ENCODE assay signal across 8 cellular contexts in genomic region chr15:52652286-52652685, GRCh38. TPM values are rescaled to one million over a fixed set of nuclear protein-coding genes. Genes with fewer than 3 reads are reported as not detected.
DNase-seq lines count a peak whose midpoint lies in the region; ATAC-seq, FAIRE-seq and TF ChIP-seq lines count a peak whose summit lies in the region.

No MANE protein-coding gene starts in this region.

- H3K4me1 Mint-ChIP-seq in type B pancreatic cell (ENCODE audit: unreplicated experiment) = peaks cover 24% of the 10 kb centered on the region

- no peak overlapping the region for H4K8ac ChIP-seq in mesenchymal stem cell (ENCODE audit: low read length)

- DNase-seq in heart left ventricle (no peak), Right ventricle myocardium superior (no peak), mesenchymal stem cell (peak; percentile 12), type B pancreatic cell (ENCODE audit: extremely low spot score, unreplicated experiment) (no peak), frontal cortex (ENCODE audit: low spot score in 2 of 2) (no peak)
- DNase-seq in effector CD4-positive, alpha-beta T cell = no peak

- no peaks in the 10 kb centered on the region for H3K27me3 Mint-ChIP-seq in type B pancreatic cell

- no peak overlapping the region for H2BK120ac ChIP-seq in mesenchymal stem cell (ENCODE audit: low read depth, low read length)

- H2BK15ac ChIP-seq in mesenchymal stem cell (ENCODE audit: low read depth, poor library complexity, severe bottlenecking) = no peak overlapping the region

- peak overlapping the region; percentile 71 for H3K4me3 Mint-ChIP-seq in type B pancreatic cell

- ATAC-seq in heart left ventricle = no peak
- no peak for ATAC-seq in Right ventricle myocardium superior (ENCODE audit: poor library complexity)
- no peak for ATAC-seq in HG02981 (IDR thresholded peaks at IDR 0.05; ENCODE audit: unreplicated experiment)

- TF ChIP-seq CTCF in heart left ventricle (IDR thresholded peaks at IDR 0.05) (no peak), type B pancreatic cell (conservative IDR thresholded peaks at IDR 0.05) (no peak)

- peak overlapping the region; percentile 52 for H3K27ac Mint-ChIP-seq in type B pancreatic cell

- no peaks in the 10 kb centered on the region for H3K9me3 Mint-ChIP-seq in type B pancreatic cell

- no peak overlapping the region for H3K4me2 ChIP-seq in mesenchymal stem cell (ENCODE audit: low read length, poor library complexity, severe bottlenecking)

- H3K23ac ChIP-seq in mesenchymal stem cell (ENCODE audit: low read length in 2 of 2) = no peak overlapping the region

- H3K79me1 ChIP-seq in mesenchymal stem cell (replicated peaks; ENCODE audit: low read length, poor library complexity, severe bottlenecking) = peaks cover 1% of the 10 kb centered on the region

- H3K4me3 ChIP-seq in heart left ventricle = peak overlapping the region in 5 of 12 donors; percentile 21 to 46 (median 35)
- peak overlapping the region in 1 of 2 experiments; percentile 63 for H3K4me3 ChIP-seq in mesenchymal stem cell (ENCODE audit: insufficient read depth in 1 of 2, low read depth in 1 of 2, low read length in 2 of 2)

- peaks cover 0 to 45% (median 29%) of the 10 kb centered on the region in 9 donors for H3K36me3 ChIP-seq in heart left ventricle
- peaks cover 0 to 57% of the 10 kb centered on the region in 2 experiments for H3K36me3 ChIP-seq in mesenchymal stem cell (ENCODE audit: control insufficient read depth in 1 of 2, insufficient read depth in 2 of 2, low read depth in 1 of 2, low read length in 2 of 2)

- intact Hi-C loops in heart left ventricle (cut with DNase I) (loop anchor here in 3 of 10 donors (2.0 kb wide), 1 partner anchor 27 kb away; the partner anchor contains the start of gene ATOSA (in 3 of the 3)), Right ventricle myocardium superior (cut with DNase I) (no loop called here)

- H3K18ac ChIP-seq in mesenchymal stem cell (ENCODE audit: low read depth in 1 of 2, low read length in 2 of 2) = no peak overlapping the region

- no peak overlapping the region for H2AK5ac ChIP-seq in mesenchymal stem cell (ENCODE audit: low read length, severe bottlenecking)

- H2BK5ac ChIP-seq in mesenchymal stem cell (ENCODE audit: low read depth, low read length, poor library complexity, severe bottlenecking) = no peak overlapping the region

- no peak for TF ChIP-seq POLR2A in heart left ventricle (IDR thresholded peaks at IDR 0.05)

- no peaks in the 10 kb centered on the region for H3K9me3 ChIP-seq in heart left ventricle
- H3K9me3 ChIP-seq in mesenchymal stem cell (ENCODE audit: control insufficient read depth, low read length) = no peaks in the 10 kb centered on the region

- no peak overlapping the region for H3K14ac ChIP-seq in mesenchymal stem cell (ENCODE audit: low read length in 2 of 2)

- H3K9ac ChIP-seq in mesenchymal stem cell (ENCODE audit: low read length) = peak overlapping the region; percentile 87

- no peak overlapping the region for H3K4ac ChIP-seq in mesenchymal stem cell (ENCODE audit: low read depth in 1 of 2, low read length in 2 of 2)

- FAIRE-seq in frontal cortex (lab: Jason Lieb, UNC) = no peak

- H3K27ac ChIP-seq in heart left ventricle = peak overlapping the region; percentile 1 to 76 (median 68)
- H3K27ac ChIP-seq in angular gyrus (ENCODE audit: low read depth, low read length) = peak overlapping the region; percentile 65
- peak overlapping the region; percentile 79 for H3K27ac ChIP-seq in mesenchymal stem cell (ENCODE audit: low read length, poor library complexity, severe bottlenecking)

- 9 to 20% (median 16%) methylated on average over 1 of the region's 1 CpG for WGBS in heart left ventricle, 4 donors
- no CpG with 5 or more reads among the region's 1 CpG for WGBS in mesenchymal stem cell

- H4K91ac ChIP-seq in mesenchymal stem cell (ENCODE audit: low read length) = no peak overlapping the region

- H3K4me1 ChIP-seq in heart left ventricle (peaks cover 13 to 71% (median 47%) of the 10 kb centered on the region in 12 donors), mesenchymal stem cell (ENCODE audit: control insufficient read depth, insufficient read depth, low read depth, low read length) (no peaks in the 10 kb centered on the region)

- H3K36me3 Mint-ChIP-seq in type B pancreatic cell = no peaks in the 10 kb centered on the region

- no peak overlapping the region for H2BK12ac ChIP-seq in mesenchymal stem cell (ENCODE audit: low read length in 2 of 2)

- no peak overlapping the region for H2AFZ ChIP-seq in mesenchymal stem cell (ENCODE audit: low read depth, low read length)

- H3K27me3 ChIP-seq in heart left ventricle = no peaks in the 10 kb centered on the region
- H3K27me3 ChIP-seq in mesenchymal stem cell (ENCODE audit: control insufficient read depth in 1 of 2, insufficient read depth in 1 of 2, low read length in 2 of 2) = no peaks in the 10 kb centered on the region

RNA-seq across cellular contexts. Expression of gene ATOSA, which starts 26.9 kb away (rescaled TPM):
- 10 to 100 TPM; 21.3 to 51.5 (median 29.8) TPM for total RNA-seq in heart left ventricle
- polyA plus RNA-seq in heart left ventricle = 10 to 100 TPM; 12.2 to 42.7 TPM
- 20.4 TPM for total RNA-seq in Right ventricle myocardium superior
- 12.8 TPM for polyA plus RNA-seq in mesenchymal stem cell (2013, experiment 1 of 2)
- 12.2 TPM for polyA plus RNA-seq in mesenchymal stem cell (2013, experiment 2 of 2)
- total RNA-seq in type B pancreatic cell (ENCODE audit: low replicate concordance) = 35.4 and 37.7 TPM in 2 replicates
- 42.0 TPM for total RNA-seq in frontal cortex
